In the genomic region with DNA sequence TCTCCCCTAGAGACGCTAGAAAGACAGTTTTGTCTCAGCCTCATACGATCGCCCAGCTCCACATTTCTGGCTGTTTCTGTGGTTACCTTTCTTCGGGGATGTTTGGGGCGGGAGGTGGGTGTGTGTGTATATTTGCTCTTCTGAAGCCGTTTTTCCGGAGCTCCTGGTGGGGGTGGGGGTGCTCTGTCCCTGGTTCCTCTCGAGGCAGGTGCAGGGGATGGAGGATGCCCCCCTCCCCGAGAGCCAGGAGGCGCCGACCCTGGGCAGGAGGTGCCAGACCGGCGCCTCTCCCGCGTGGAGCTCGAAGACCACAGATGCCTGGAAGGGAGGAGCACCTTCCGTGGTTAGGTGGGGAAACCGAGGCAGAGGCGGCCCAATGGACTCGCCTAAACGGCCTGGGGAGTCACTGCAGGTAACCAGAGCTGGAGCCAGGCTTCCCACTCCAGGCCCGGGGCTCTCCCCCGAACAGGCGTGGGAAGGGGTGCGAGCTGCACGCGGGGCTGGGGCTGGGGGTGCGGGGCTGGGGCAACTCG, we compare ENCODE assay signal across 1 cellular context.
TF ChIP-seq lines count a peak whose summit lies in the region.

No MANE protein-coding gene starts in this region.

TF ChIP-seq in HepG2, 621 proteins besides CTCF, POLR2A, EP300 and RAD21 (continued from another document and continues in another):
- TF ChIP-seq ZNF33B (CRISPR knock-in tag; IDR thresholded peaks at IDR 0.05) (peak; percentile 12; the same call in 1 of the 2 replicates), ELF3 (CRISPR knock-in tag; IDR thresholded peaks at IDR 0.05) (no peak), SYNCRIP (IDR thresholded peaks at IDR 0.05; ENCODE audit: insufficient read depth, low read depth, low read length) (no peak), ZNF7 (CRISPR knock-in tag; IDR thresholded peaks at IDR 0.05) (no peak), ZFP62 (CRISPR knock-in tag; IDR thresholded peaks at IDR 0.05) (no peak), YEATS4 (CRISPR knock-in tag; IDR thresholded peaks at IDR 0.05; ENCODE audit: borderline replicate concordance) (no peak), FOXC1 (CRISPR knock-in tag; IDR thresholded peaks at IDR 0.05; ENCODE audit: borderline replicate concordance) (peak; percentile 17; the same call in 1 of the 2 replicates), ZNF530 (CRISPR knock-in tag; IDR thresholded peaks at IDR 0.05; ENCODE audit: low read depth) (no peak), PHF21A (CRISPR knock-in tag; IDR thresholded peaks at IDR 0.05) (no peak), ZBTB3 (CRISPR knock-in tag; IDR thresholded peaks at IDR 0.05; ENCODE audit: borderline replicate concordance, low read depth) (no peak; the same call in none of the 2 replicates), ZNF75D (CRISPR knock-in tag; IDR thresholded peaks at IDR 0.05; ENCODE audit: borderline replicate concordance) (no peak), ZNF772 (CRISPR knock-in tag; IDR thresholded peaks at IDR 0.05) (no peak), SRY (CRISPR knock-in tag; IDR thresholded peaks at IDR 0.05) (no peak), XBP1 (CRISPR knock-in tag; IDR thresholded peaks at IDR 0.05) (no peak), ZMYM2 (CRISPR knock-in tag; IDR thresholded peaks at IDR 0.05) (no peak), ZNF572 (CRISPR knock-in tag; IDR thresholded peaks at IDR 0.05) (0 out of 2 replicates have a peak, but pooled peaks have one; percentile 14), ZNF260 (CRISPR knock-in tag; IDR thresholded peaks at IDR 0.05; ENCODE audit: borderline replicate concordance, low read depth) (no peak; the same call in 1 of the 2 replicates), ARHGAP35 (CRISPR knock-in tag; IDR thresholded peaks at IDR 0.05; ENCODE audit: borderline replicate concordance) (0 out of 2 replicates have a peak, but pooled peaks have one; percentile 2), HCFC1 (IDR thresholded peaks at IDR 0.05; ENCODE audit: low read depth, low read length) (no peak), ZNF326 (CRISPR knock-in tag; IDR thresholded peaks at IDR 0.05; ENCODE audit: borderline replicate concordance) (no peak), NR1H2 (CRISPR knock-in tag; IDR thresholded peaks at IDR 0.05; ENCODE audit: borderline replicate concordance, low read depth) (0 out of 2 replicates have a peak, but pooled peaks have one; percentile 24), TOPORS (CRISPR knock-in tag; IDR thresholded peaks at IDR 0.05) (0 out of 2 replicates have a peak, but pooled peaks have one; percentile 42), ZNF782 (CRISPR knock-in tag; IDR thresholded peaks at IDR 0.05; ENCODE audit: borderline replicate concordance) (no peak), ZKSCAN1 (IDR thresholded peaks at IDR 0.05; ENCODE audit: low read length) (no peak), ZMYM4 (CRISPR knock-in tag; IDR thresholded peaks at IDR 0.05) (no peak; the same call in 1 of the 2 replicates), POLR2AphosphoS2 (IDR thresholded peaks at IDR 0.05; ENCODE audit: low read depth, low read length) (no peak), CCAR2 (optimal IDR thresholded peaks at IDR 0.05; ENCODE audit: low read depth, low read length) (no peak), ZNF788 (CRISPR knock-in tag; IDR thresholded peaks at IDR 0.05; ENCODE audit: borderline replicate concordance) (0 out of 2 replicates have a peak, but pooled peaks have one; percentile 1), MED8 (CRISPR knock-in tag; IDR thresholded peaks at IDR 0.05; ENCODE audit: insufficient replicate concordance) (no peak)
- TF ChIP-seq, protein P1, sequence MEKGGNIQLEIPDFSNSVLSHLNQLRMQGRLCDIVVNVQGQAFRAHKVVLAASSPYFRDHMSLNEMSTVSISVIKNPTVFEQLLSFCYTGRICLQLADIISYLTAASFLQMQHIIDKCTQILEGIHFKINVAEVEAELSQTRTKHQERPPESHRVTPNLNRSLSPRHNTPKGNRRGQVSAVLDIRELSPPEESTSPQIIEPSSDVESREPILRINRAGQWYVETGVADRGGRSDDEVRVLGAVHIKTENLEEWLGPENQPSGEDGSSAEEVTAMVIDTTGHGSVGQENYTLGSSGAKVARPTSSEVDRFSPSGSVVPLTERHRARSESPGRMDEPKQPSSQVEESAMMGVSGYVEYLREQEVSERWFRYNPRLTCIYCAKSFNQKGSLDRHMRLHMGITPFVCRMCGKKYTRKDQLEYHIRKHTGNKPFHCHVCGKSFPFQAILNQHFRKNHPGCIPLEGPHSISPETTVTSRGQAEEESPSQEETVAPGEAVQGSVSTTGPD (CRISPR knock-in tag; IDR thresholded peaks at IDR 0.05) = no peak
- TF ChIP-seq, protein P2, sequence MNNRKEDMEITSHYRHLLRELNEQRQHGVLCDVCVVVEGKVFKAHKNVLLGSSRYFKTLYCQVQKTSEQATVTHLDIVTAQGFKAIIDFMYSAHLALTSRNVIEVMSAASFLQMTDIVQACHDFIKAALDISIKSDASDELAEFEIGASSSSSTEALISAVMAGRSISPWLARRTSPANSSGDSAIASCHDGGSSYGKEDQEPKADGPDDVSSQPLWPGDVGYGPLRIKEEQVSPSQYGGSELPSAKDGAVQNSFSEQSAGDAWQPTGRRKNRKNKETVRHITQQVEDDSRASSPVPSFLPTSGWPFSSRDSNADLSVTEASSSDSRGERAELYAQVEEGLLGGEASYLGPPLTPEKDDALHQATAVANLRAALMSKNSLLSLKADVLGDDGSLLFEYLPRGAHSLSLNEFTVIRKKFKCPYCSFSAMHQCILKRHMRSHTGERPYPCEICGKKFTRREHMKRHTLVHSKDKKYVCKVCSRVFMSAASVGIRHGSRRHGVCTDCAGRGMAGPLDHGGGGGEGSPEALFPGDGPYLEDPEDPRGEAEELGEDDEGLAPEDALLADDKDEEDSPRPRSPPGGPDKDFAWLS (CRISPR knock-in tag; IDR thresholded peaks at IDR 0.05; ENCODE audit: borderline replicate concordance) = no peak
- TF ChIP-seq, protein P3, sequence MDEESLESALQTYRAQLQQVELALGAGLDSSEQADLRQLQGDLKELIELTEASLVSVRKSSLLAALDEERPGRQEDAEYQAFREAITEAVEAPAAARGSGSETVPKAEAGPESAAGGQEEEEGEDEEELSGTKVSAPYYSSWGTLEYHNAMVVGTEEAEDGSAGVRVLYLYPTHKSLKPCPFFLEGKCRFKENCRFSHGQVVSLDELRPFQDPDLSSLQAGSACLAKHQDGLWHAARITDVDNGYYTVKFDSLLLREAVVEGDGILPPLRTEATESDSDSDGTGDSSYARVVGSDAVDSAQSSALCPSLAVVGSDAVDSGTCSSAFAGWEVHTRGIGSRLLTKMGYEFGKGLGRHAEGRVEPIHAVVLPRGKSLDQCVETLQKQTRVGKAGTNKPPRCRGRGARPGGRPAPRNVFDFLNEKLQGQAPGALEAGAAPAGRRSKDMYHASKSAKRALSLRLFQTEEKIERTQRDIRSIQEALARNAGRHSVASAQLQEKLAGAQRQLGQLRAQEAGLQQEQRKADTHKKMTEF (CRISPR knock-in tag; IDR thresholded peaks at IDR 0.05) = no peak
- TF ChIP-seq, protein P4, sequence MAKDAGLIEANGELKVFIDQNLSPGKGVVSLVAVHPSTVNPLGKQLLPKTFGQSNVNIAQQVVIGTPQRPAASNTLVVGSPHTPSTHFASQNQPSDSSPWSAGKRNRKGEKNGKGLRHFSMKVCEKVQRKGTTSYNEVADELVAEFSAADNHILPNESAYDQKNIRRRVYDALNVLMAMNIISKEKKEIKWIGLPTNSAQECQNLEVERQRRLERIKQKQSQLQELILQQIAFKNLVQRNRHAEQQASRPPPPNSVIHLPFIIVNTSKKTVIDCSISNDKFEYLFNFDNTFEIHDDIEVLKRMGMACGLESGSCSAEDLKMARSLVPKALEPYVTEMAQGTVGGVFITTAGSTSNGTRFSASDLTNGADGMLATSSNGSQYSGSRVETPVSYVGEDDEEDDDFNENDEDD (CRISPR knock-in tag; IDR thresholded peaks at IDR 0.05; ENCODE audit: borderline replicate concordance) = no peak
- TF ChIP-seq, protein P5, sequence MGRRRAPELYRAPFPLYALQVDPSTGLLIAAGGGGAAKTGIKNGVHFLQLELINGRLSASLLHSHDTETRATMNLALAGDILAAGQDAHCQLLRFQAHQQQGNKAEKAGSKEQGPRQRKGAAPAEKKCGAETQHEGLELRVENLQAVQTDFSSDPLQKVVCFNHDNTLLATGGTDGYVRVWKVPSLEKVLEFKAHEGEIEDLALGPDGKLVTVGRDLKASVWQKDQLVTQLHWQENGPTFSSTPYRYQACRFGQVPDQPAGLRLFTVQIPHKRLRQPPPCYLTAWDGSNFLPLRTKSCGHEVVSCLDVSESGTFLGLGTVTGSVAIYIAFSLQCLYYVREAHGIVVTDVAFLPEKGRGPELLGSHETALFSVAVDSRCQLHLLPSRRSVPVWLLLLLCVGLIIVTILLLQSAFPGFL (CRISPR knock-in tag; IDR thresholded peaks at IDR 0.05) = no peak
- TF ChIP-seq, protein P6, sequence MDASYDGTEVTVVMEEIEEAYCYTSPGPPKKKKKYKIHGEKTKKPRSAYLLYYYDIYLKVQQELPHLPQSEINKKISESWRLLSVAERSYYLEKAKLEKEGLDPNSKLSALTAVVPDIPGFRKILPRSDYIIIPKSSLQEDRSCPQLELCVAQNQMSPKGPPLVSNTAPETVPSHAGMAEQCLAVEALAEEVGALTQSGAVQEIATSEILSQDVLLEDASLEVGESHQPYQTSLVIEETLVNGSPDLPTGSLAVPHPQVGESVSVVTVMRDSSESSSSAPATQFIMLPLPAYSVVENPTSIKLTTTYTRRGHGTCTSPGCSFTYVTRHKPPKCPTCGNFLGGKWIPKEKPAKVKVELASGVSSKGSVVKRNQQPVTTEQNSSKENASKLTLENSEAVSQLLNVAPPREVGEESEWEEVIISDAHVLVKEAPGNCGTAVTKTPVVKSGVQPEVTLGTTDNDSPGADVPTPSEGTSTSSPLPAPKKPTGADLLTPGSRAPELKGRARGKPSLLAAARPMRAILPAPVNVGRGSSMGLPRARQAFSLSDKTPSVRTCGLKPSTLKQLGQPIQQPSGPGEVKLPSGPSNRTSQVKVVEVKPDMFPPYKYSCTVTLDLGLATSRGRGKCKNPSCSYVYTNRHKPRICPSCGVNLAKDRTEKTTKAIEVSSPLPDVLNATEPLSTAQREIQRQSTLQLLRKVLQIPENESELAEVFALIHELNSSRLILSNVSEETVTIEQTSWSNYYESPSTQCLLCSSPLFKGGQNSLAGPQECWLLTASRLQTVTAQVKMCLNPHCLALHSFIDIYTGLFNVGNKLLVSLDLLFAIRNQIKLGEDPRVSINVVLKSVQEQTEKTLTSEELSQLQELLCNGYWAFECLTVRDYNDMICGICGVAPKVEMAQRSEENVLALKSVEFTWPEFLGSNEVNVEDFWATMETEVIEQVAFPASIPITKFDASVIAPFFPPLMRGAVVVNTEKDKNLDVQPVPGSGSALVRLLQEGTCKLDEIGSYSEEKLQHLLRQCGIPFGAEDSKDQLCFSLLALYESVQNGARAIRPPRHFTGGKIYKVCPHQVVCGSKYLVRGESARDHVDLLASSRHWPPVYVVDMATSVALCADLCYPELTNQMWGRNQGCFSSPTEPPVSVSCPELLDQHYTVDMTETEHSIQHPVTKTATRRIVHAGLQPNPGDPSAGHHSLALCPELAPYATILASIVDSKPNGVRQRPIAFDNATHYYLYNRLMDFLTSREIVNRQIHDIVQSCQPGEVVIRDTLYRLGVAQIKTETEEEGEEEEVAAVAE (CRISPR knock-in tag; IDR thresholded peaks at IDR 0.05; ENCODE audit: borderline replicate concordance) = 0 out of 2 replicates have a peak, but pooled peaks have one; percentile 36
- TF ChIP-seq, protein P7, sequence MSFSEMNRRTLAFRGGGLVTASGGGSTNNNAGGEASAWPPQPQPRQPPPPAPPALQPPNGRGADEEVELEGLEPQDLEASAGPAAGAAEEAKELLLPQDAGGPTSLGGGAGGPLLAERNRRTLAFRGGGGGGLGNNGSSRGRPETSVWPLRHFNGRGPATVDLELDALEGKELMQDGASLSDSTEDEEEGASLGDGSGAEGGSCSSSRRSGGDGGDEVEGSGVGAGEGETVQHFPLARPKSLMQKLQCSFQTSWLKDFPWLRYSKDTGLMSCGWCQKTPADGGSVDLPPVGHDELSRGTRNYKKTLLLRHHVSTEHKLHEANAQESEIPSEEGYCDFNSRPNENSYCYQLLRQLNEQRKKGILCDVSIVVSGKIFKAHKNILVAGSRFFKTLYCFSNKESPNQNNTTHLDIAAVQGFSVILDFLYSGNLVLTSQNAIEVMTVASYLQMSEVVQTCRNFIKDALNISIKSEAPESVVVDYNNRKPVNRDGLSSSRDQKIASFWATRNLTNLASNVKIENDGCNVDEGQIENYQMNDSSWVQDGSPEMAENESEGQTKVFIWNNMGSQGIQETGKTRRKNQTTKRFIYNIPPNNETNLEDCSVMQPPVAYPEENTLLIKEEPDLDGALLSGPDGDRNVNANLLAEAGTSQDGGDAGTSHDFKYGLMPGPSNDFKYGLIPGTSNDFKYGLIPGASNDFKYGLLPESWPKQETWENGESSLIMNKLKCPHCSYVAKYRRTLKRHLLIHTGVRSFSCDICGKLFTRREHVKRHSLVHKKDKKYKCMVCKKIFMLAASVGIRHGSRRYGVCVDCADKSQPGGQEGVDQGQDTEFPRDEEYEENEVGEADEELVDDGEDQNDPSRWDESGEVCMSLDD (CRISPR knock-in tag; IDR thresholded peaks at IDR 0.05; ENCODE audit: borderline replicate concordance) = no peak
- TF ChIP-seq, protein P8, sequence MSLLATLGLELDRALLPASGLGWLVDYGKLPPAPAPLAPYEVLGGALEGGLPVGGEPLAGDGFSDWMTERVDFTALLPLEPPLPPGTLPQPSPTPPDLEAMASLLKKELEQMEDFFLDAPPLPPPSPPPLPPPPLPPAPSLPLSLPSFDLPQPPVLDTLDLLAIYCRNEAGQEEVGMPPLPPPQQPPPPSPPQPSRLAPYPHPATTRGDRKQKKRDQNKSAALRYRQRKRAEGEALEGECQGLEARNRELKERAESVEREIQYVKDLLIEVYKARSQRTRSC (CRISPR knock-in tag; IDR thresholded peaks at IDR 0.05; ENCODE audit: low read depth) = no peak
- TF ChIP-seq, protein P9, sequence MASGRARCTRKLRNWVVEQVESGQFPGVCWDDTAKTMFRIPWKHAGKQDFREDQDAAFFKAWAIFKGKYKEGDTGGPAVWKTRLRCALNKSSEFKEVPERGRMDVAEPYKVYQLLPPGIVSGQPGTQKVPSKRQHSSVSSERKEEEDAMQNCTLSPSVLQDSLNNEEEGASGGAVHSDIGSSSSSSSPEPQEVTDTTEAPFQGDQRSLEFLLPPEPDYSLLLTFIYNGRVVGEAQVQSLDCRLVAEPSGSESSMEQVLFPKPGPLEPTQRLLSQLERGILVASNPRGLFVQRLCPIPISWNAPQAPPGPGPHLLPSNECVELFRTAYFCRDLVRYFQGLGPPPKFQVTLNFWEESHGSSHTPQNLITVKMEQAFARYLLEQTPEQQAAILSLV (CRISPR knock-in tag; IDR thresholded peaks at IDR 0.05; ENCODE audit: borderline replicate concordance) = 0 out of 2 replicates have a peak, but pooled peaks have one; percentile 20
- TF ChIP-seq, protein P10, sequence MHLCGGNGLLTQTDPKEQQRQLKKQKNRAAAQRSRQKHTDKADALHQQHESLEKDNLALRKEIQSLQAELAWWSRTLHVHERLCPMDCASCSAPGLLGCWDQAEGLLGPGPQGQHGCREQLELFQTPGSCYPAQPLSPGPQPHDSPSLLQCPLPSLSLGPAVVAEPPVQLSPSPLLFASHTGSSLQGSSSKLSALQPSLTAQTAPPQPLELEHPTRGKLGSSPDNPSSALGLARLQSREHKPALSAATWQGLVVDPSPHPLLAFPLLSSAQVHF (CRISPR knock-in tag; IDR thresholded peaks at IDR 0.05) = no peak
- TF ChIP-seq, protein P11, sequence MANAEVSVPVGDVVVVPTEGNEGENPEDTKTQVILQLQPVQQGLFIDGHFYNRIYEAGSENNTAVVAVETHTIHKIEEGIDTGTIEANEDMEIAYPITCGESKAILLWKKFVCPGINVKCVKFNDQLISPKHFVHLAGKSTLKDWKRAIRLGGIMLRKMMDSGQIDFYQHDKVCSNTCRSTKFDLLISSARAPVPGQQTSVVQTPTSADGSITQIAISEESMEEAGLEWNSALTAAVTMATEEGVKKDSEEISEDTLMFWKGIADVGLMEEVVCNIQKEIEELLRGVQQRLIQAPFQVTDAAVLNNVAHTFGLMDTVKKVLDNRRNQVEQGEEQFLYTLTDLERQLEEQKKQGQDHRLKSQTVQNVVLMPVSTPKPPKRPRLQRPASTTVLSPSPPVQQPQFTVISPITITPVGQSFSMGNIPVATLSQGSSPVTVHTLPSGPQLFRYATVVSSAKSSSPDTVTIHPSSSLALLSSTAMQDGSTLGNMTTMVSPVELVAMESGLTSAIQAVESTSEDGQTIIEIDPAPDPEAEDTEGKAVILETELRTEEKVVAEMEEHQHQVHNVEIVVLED (CRISPR knock-in tag; IDR thresholded peaks at IDR 0.05; ENCODE audit: borderline replicate concordance) = no peak
